ENCODE assay signal across 20 cellular contexts in genomic region chr21:14356771-14357170, GRCh38. TPM values are rescaled to one million over a fixed set of nuclear protein-coding genes. Genes with fewer than 3 reads are reported as not detected.
DNase-seq lines count a peak whose midpoint lies in the region; ATAC-seq, FAIRE-seq and TF ChIP-seq lines count a peak whose summit lies in the region.
"Had no signal": no experiment of that assay in that cellular context is flagged by ENCODE, and none has a peak within 500 bp of the region (broad histone marks: within the 10 kb centered on the region; RNA-seq: fewer than 3 reads in every experiment).

No MANE protein-coding gene starts in this region.

- no peak for TF ChIP-seq CTCF in MCF 10A (IDR thresholded peaks at IDR 0.05; ENCODE audit: unreplicated experiment)
- no peak for TF ChIP-seq CTCF in breast epithelium (IDR thresholded peaks at IDR 0.05)
- TF ChIP-seq CTCF in K562 (IDR thresholded peaks at IDR 0.05 in 2 of 3, conservative IDR thresholded peaks at IDR 0.05 in 1 of 3; ENCODE audit: insufficient read depth in 2 of 3, low read depth in 1 of 3, low read length in 3 of 3), result no peak
- TF ChIP-seq CTCF in foreskin keratinocyte (conservative IDR thresholded peaks at IDR 0.05), result no peak

- peaks cover 5% of the 10 kb centered on the region for H3K36me3 ChIP-seq in breast epithelium
- no peaks in the 10 kb centered on the region for H3K36me3 ChIP-seq in K562 (ENCODE audit: control insufficient read depth, insufficient read depth, low read length)
- H3K36me3 ChIP-seq: MG63 had no signal

- no peak overlapping the region for H3K27ac Mint-ChIP-seq in MCF 10A (ENCODE audit: low read depth, unreplicated experiment)
- H3K27ac Mint-ChIP-seq: CD14-positive monocyte, H9 had no signal

- POLR2A ChIA-PET in MCF 10A (lab: Yijun Ruan, JAX), result interaction anchor here (1.0 kb wide), 1 partner anchor 25 kb away, joined by 4 read pairs; no protein-coding TSS in a partner anchor
- POLR2A ChIA-PET in K562 (lab: Yijun Ruan, JAX), result interaction anchor here (0.7 kb wide), 1 partner anchor 43 kb away, joined by 3 read pairs; no protein-coding TSS in a partner anchor

- ATAC-seq in K562, result no peak
- peak; percentile 76 for ATAC-seq in foreskin keratinocyte
- no peak for ATAC-seq in GM19035 (IDR thresholded peaks at IDR 0.05; ENCODE audit: unreplicated experiment)
- ATAC-seq: A549 had no signal

- WGBS in K562 (ENCODE audit: insufficient coverage, low coverage, missing lambda C conversion rate), result 0% methylated on average over 4 of the region's 4 CpGs

- H3K4me2 ChIP-seq in K562 (ENCODE audit: insufficient read depth, low read length), result no peak overlapping the region
- H3K4me2 ChIP-seq: A549, PC-9, SK-N-SH had no signal

- H3K4me3 ChIP-seq in breast epithelium, result no peak overlapping the region
- no peak overlapping the region for H3K4me3 ChIP-seq in K562
- H3K4me3 ChIP-seq: A549, MG63, PC-9 had no signal

- H4K20me1 ChIP-seq in K562 (replicated peaks; ENCODE audit: control insufficient read depth, insufficient read depth, low read length), result no peaks in the 10 kb centered on the region

- BruUV-seq in MCF 10A (replicated peaks; lab: Mats Ljungman, UMichigan) (no TSS peak), K562 (replicated peaks; lab: Mats Ljungman, UMichigan) (no TSS peak)

- peak; percentile 23 for FAIRE-seq in K562 (lab: Jason Lieb, UNC)
- FAIRE-seq: A549 had no signal

- no peak overlapping the region for H3K4me3 Mint-ChIP-seq in MCF 10A (ENCODE audit: unreplicated experiment)
- H3K4me3 Mint-ChIP-seq: CD14-positive monocyte, H9 had no signal

- no peak overlapping the region for H3K27ac ChIP-seq in breast epithelium
- no peak overlapping the region for H3K27ac ChIP-seq in K562 (ENCODE audit: extremely low read depth, low read depth, low read length)
- peak overlapping the region; percentile 38 for H3K27ac ChIP-seq in foreskin keratinocyte
- H3K27ac ChIP-seq: A549, PC-9 had no signal

- H3K27me3 Mint-ChIP-seq in MCF 10A (ENCODE audit: insufficient read depth, unreplicated experiment), result no peaks in the 10 kb centered on the region

- no peak overlapping the region for H3K9ac ChIP-seq in K562 (ENCODE audit: insufficient read depth in 1 of 2, low read depth in 2 of 2, low read length in 2 of 2)
- H3K9ac ChIP-seq: SK-N-SH had no signal

- H3K27me3 ChIP-seq in breast epithelium (no peaks in the 10 kb centered on the region), K562 (ENCODE audit: control insufficient read depth in 2 of 2, insufficient read depth in 2 of 2, low read length in 2 of 2) (no peaks in the 10 kb centered on the region; a peak in 2 of 5 replicates), foreskin keratinocyte (peaks cover 10% of the 10 kb centered on the region)

- in situ Hi-C loops in K562 (cut with MboI), result no loop called here

- peaks cover 20% of the 10 kb centered on the region for H3K4me1 Mint-ChIP-seq in MCF 10A (ENCODE audit: insufficient read depth, unreplicated experiment)
- H3K4me1 Mint-ChIP-seq: H9 had no signal

- H2AFZ ChIP-seq in K562 (ENCODE audit: low read depth, low read length), result no peak overlapping the region
- H2AFZ ChIP-seq: PC-9 had no signal

- no peaks in the 10 kb centered on the region for H3K79me2 ChIP-seq in K562 (ENCODE audit: control insufficient read depth, insufficient read depth, low read length)

- no peaks in the 10 kb centered on the region for H3K9me3 ChIP-seq in breast epithelium
- H3K9me3 ChIP-seq in K562 (replicated peaks; ENCODE audit: control insufficient read depth, insufficient read depth, low read depth, low read length), result no peaks in the 10 kb centered on the region
- H3K9me3 ChIP-seq: A549, MG63, SK-N-SH had no signal

- H3K4me1 ChIP-seq in breast epithelium (no peaks in the 10 kb centered on the region), K562 (replicated peaks in 1 of 2; ENCODE audit: control insufficient read depth in 2 of 2, insufficient read depth in 2 of 2, low read length in 2 of 2) (no peaks in the 10 kb centered on the region), foreskin keratinocyte (peaks cover 5% of the 10 kb centered on the region)
- H3K4me1 ChIP-seq: A549 had no signal

- CTCF ChIA-PET in MCF 10A (lab: Yijun Ruan, JAX), result interaction anchor here (0.7 kb wide), 1 partner anchor 20 kb away, joined by 3 read pairs; no protein-coding TSS in a partner anchor
- CTCF ChIA-PET in K562 (lab: Yijun Ruan, JAX; ENCODE audit: low intra/inter-chr PET ratio), result no interaction called here

- TF ChIP-seq RAD21 in K562 (CRISPR knock-in tag; conservative IDR thresholded peaks at IDR 0.05 in 1 of 2, IDR thresholded peaks at IDR 0.05 in 1 of 2), result no peak

- DNase-seq in MCF 10A (ENCODE audit: unreplicated experiment), result peak; percentile 80
- DNase-seq in breast epithelium (ENCODE audit: low spot score in 2 of 2), result no peak
- no peak for DNase-seq in K562 (ENCODE audit: extremely low read depth in 1 of 4, low spot score in 3 of 4)
- DNase-seq in foreskin keratinocyte, result peak; percentile 85 to 92
- no peak for DNase-seq in NCI-H1417 treated with DMSO at 0.1 percent for 48 hours (lab: John Stamatoyannopoulos, UW)
- DNase-seq in HCEC 1CT, result no peak
- DNase-seq in mesenteric fat pad (ENCODE audit: low spot score), result no peak
- DNase-seq: COR-L47, DMS53, H9, KBM-7, MG63, NCI-H2029, NCI-H524, PC-9, Right ventricle myocardium superior, SK-N-SH had no signal

- H3K36me3 Mint-ChIP-seq in MCF 10A (ENCODE audit: insufficient read depth, unreplicated experiment), result no peaks in the 10 kb centered on the region
- H3K36me3 Mint-ChIP-seq: CD14-positive monocyte had no signal

- H3K9me3 Mint-ChIP-seq in MCF 10A (ENCODE audit: unreplicated experiment), result no peaks in the 10 kb centered on the region
- H3K9me3 Mint-ChIP-seq: CD14-positive monocyte had no signal

- TF ChIP-seq POLR2A in breast epithelium (IDR thresholded peaks at IDR 0.05) (no peak), K562 (conservative IDR thresholded peaks at IDR 0.05) (no peak)

- H3K9me1 ChIP-seq in K562 (ENCODE audit: control insufficient read depth, insufficient read depth, low read length), result no peaks in the 10 kb centered on the region

- intact Hi-C loops in MCF 10A (cut with micrococcal nuclease) (no loop called here), breast epithelium (cut with DNase I; ENCODE audit: low total_unique reads) (no loop called here), K562 (cut with micrococcal nuclease) (no loop called here)

- no peak for TF ChIP-seq EP300 in K562 (IDR thresholded peaks at IDR 0.05; ENCODE audit: low read length)

TF ChIP-seq in K562, 482 proteins besides CTCF, POLR2A, EP300 and RAD21:
- TF ChIP-seq ZBTB26 (CRISPR knock-in tag; IDR thresholded peaks at IDR 0.05) (no peak), ZNF699 (CRISPR knock-in tag; IDR thresholded peaks at IDR 0.05; ENCODE audit: insufficient replicate concordance) (no peak), NFIC (IDR thresholded peaks at IDR 0.05) (peak; percentile 41), HMG20B (CRISPR knock-in tag; IDR thresholded peaks at IDR 0.05) (no peak), ZNF512 (tag; IDR thresholded peaks at IDR 0.05) (no peak), DLX4 (CRISPR knock-in tag; IDR thresholded peaks at IDR 0.05) (no peak), PHB (CRISPR knock-in tag; IDR thresholded peaks at IDR 0.05) (no peak)

RNA-seq across cellular contexts. Expression of gene HSPA13, which starts 26.2 kb away (rescaled TPM):
- total RNA-seq in MCF 10A (2022), result 97.5 and 126 TPM in 2 replicates
- total RNA-seq in breast epithelium, result 10 to 100 TPM; 13.9 to 20.9 (median 19.7) TPM
- total RNA-seq in K562 (2011; cell fraction: chromatin; rRNA removed; ENCODE audit: low replicate concordance), result 10.0 and 31.1 TPM in 2 replicates
- 14.0 and 18.8 TPM in 2 replicates for total RNA-seq in K562 (2011; cell fraction: nucleolus; rRNA removed)
- 27.8 and 30.5 TPM in 2 replicates for total RNA-seq in K562 (2011; cell fraction: nucleoplasm; rRNA removed)
- total RNA-seq in K562 (2014; rRNA removed), result 13.8 and 14.0 TPM in 2 replicates
- total RNA-seq in K562 (2014; rRNA removed; fragmentation: Illumina TruSeq; extraction: Trizol), result 28.7 and 35.5 TPM in 2 replicates
- 19.5 and 21.1 TPM in 2 replicates for total RNA-seq in K562 (2015; rRNA removed; fragmentation: Illumina TruSeq; extraction: Trizol)
- 24.7 TPM in 2 replicates for total RNA-seq in K562 (2021)
- 20.0 and 23.9 TPM in 2 replicates for polyA plus RNA-seq in K562 (2011; rRNA removed)
- 3.0 and 9.1 TPM in 2 replicates for polyA plus RNA-seq in K562 (2011; cell fraction: cytosol; rRNA removed)
- polyA plus RNA-seq in K562 (2011; cell fraction: nucleus; rRNA removed), result 3.7 and 6.9 TPM in 2 replicates
- 14.1 and 33.3 TPM in 2 replicates for polyA plus RNA-seq in K562 (2012)
- 18.8 and 18.9 TPM in 2 replicates for polyA plus RNA-seq in K562 (2014; fragmentation: Illumina TruSeq; extraction: Trizol)
- 10 to 100 TPM; 27.5 to 28.8 TPM for polyA plus RNA-seq in K562 (2014; fragmentation: Nextera tagmentation; extraction: Ambion mirVana)
- 12.5 and 13.7 TPM in 2 replicates for polyA plus RNA-seq in K562 (2014; rRNA removed)
- 36.4 and 45.7 TPM in 2 replicates for polyA minus RNA-seq in K562 (2011; rRNA and poly(A)+ RNA removed)
- polyA minus RNA-seq in K562 (2011; cell fraction: cytosol; rRNA and poly(A)+ RNA removed), result 10.5 and 11.6 TPM in 2 replicates
- polyA minus RNA-seq in K562 (2011; cell fraction: nucleus; rRNA and poly(A)+ RNA removed), result 5.8 and 15.9 TPM in 2 replicates
- 18.3 and 19.6 TPM in 2 replicates for total RNA-seq in foreskin keratinocyte
- polyA plus RNA-seq in foreskin keratinocyte, result 5.0 and 5.7 TPM in 2 replicates
- 24.0 TPM for total RNA-seq in mesenteric fat pad

Comparison
In these comparisons a context has a peak if more than half of its experiments do, and no peak if none do; other contexts are left out.
1. DNase-seq: peak in MCF 10A (single experiment) and foreskin keratinocyte (2 of 2); none in breast epithelium (0 of 2), K562 (0 of 4), NCI-H1417 treated with DMSO at 0.1 percent for 48 hours (single experiment), HCEC 1CT (single experiment) and mesenteric fat pad (single experiment).